In the genomic region with DNA sequence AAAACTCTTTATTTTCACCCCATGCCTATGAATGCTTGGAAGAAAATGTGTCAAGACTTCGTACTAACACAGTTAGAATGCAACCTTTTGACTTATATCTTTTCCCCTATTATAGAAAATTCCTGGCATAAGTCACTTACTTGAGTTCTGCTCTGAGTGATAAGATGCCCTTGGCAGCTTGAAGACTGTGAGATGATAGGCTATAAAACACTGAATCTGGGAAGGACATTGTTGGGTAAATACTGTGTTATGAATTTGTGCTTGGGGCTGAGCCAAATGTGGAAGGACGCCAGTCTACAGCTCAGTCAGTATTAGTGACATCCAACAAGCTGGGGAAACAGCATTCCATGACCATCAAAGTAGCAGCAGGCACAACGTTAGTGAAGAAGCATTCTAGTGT, we compare ENCODE assay signal across 1 cellular context.
TF ChIP-seq lines count a peak whose summit lies in the region.

No MANE protein-coding gene starts in this region.

TF ChIP-seq in K562, 482 proteins besides CTCF, POLR2A, EP300 and RAD21 (continued from another document):
- TF ChIP-seq, protein P1, sequence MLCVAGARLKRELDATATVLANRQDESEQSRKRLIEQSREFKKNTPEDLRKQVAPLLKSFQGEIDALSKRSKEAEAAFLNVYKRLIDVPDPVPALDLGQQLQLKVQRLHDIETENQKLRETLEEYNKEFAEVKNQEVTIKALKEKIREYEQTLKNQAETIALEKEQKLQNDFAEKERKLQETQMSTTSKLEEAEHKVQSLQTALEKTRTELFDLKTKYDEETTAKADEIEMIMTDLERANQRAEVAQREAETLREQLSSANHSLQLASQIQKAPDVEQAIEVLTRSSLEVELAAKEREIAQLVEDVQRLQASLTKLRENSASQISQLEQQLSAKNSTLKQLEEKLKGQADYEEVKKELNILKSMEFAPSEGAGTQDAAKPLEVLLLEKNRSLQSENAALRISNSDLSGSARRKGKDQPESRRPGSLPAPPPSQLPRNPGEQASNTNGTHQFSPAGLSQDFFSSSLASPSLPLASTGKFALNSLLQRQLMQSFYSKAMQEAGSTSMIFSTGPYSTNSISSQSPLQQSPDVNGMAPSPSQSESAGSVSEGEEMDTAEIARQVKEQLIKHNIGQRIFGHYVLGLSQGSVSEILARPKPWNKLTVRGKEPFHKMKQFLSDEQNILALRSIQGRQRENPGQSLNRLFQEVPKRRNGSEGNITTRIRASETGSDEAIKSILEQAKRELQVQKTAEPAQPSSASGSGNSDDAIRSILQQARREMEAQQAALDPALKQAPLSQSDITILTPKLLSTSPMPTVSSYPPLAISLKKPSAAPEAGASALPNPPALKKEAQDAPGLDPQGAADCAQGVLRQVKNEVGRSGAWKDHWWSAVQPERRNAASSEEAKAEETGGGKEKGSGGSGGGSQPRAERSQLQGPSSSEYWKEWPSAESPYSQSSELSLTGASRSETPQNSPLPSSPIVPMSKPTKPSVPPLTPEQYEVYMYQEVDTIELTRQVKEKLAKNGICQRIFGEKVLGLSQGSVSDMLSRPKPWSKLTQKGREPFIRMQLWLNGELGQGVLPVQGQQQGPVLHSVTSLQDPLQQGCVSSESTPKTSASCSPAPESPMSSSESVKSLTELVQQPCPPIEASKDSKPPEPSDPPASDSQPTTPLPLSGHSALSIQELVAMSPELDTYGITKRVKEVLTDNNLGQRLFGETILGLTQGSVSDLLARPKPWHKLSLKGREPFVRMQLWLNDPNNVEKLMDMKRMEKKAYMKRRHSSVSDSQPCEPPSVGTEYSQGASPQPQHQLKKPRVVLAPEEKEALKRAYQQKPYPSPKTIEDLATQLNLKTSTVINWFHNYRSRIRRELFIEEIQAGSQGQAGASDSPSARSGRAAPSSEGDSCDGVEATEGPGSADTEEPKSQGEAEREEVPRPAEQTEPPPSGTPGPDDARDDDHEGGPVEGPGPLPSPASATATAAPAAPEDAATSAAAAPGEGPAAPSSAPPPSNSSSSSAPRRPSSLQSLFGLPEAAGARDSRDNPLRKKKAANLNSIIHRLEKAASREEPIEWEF (CRISPR knock-in tag; IDR thresholded peaks at IDR 0.05), result no peak
- TF ChIP-seq RBM15 (IDR thresholded peaks at IDR 0.05; ENCODE audit: insufficient read depth, low read length) (no peak), SAFB2 (IDR thresholded peaks at IDR 0.05; ENCODE audit: borderline replicate concordance, low read depth, low read length, severe bottlenecking) (no peak), ETV1 (tag; conservative IDR thresholded peaks at IDR 0.05; ENCODE audit: low read depth) (no peak), SRSF3 (IDR thresholded peaks at IDR 0.05; ENCODE audit: insufficient read depth, low read length) (no peak), ARID1B (IDR thresholded peaks at IDR 0.05) (peak; percentile 59), NFE2 (IDR thresholded peaks at IDR 0.05; ENCODE audit: low read depth) (no peak), DIDO1 (tag; IDR thresholded peaks at IDR 0.05; ENCODE audit: low read depth) (no peak), U2AF1 (optimal IDR thresholded peaks at IDR 0.05; ENCODE audit: low read depth, low read length) (no peak), MECOM (CRISPR knock-in tag; IDR thresholded peaks at IDR 0.05) (no peak), CBFA2T3 (IDR thresholded peaks at IDR 0.05) (peak; percentile 72), FOXM1 (IDR thresholded peaks at IDR 0.05; ENCODE audit: low read depth) (no peak), FOXM1 (CRISPR knock-in tag; IDR thresholded peaks at IDR 0.05; ENCODE audit: low read depth) (no peak), ZNF217 (CRISPR knock-in tag; IDR thresholded peaks at IDR 0.05) (no peak), TAL1 (IDR thresholded peaks at IDR 0.05) (peak; percentile 20; the same call in 1 of the 2 replicates), POLR3G (IDR thresholded peaks at IDR 0.05; ENCODE audit: extremely low read depth, insufficient read length, insufficient replicate concordance) (no peak)
- TF ChIP-seq, protein P2, sequence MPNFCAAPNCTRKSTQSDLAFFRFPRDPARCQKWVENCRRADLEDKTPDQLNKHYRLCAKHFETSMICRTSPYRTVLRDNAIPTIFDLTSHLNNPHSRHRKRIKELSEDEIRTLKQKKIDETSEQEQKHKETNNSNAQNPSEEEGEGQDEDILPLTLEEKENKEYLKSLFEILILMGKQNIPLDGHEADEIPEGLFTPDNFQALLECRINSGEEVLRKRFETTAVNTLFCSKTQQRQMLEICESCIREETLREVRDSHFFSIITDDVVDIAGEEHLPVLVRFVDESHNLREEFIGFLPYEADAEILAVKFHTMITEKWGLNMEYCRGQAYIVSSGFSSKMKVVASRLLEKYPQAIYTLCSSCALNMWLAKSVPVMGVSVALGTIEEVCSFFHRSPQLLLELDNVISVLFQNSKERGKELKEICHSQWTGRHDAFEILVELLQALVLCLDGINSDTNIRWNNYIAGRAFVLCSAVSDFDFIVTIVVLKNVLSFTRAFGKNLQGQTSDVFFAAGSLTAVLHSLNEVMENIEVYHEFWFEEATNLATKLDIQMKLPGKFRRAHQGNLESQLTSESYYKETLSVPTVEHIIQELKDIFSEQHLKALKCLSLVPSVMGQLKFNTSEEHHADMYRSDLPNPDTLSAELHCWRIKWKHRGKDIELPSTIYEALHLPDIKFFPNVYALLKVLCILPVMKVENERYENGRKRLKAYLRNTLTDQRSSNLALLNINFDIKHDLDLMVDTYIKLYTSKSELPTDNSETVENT (CRISPR knock-in tag; IDR thresholded peaks at IDR 0.05), result no peak
- TF ChIP-seq, protein P3, sequence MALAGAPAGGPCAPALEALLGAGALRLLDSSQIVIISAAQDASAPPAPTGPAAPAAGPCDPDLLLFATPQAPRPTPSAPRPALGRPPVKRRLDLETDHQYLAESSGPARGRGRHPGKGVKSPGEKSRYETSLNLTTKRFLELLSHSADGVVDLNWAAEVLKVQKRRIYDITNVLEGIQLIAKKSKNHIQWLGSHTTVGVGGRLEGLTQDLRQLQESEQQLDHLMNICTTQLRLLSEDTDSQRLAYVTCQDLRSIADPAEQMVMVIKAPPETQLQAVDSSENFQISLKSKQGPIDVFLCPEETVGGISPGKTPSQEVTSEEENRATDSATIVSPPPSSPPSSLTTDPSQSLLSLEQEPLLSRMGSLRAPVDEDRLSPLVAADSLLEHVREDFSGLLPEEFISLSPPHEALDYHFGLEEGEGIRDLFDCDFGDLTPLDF (CRISPR knock-in tag; IDR thresholded peaks at IDR 0.05), result no peak
- TF ChIP-seq, protein P4, sequence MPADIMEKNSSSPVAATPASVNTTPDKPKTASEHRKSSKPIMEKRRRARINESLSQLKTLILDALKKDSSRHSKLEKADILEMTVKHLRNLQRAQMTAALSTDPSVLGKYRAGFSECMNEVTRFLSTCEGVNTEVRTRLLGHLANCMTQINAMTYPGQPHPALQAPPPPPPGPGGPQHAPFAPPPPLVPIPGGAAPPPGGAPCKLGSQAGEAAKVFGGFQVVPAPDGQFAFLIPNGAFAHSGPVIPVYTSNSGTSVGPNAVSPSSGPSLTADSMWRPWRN (IDR thresholded peaks at IDR 0.05; ENCODE audit: low read depth), result no peak
